10 cellular contexts compared by ENCODE assay signal in genomic region chr12:57737467-57738141, GRCh38. TPM values are rescaled to one million over a fixed set of nuclear protein-coding genes. Genes with fewer than 3 reads are reported as not detected.
DNase-seq lines count a peak whose midpoint lies in the region; ATAC-seq and FAIRE-seq lines count a peak whose summit lies in the region.
"Had no signal": no experiment of that assay in that cellular context is flagged by ENCODE, and none has a peak within 500 bp of the region (broad histone marks: within the 10 kb centered on the region; RNA-seq: fewer than 3 reads in every experiment).

No MANE protein-coding gene starts in this region.

- H3K27ac ChIP-seq in iPS-18a (ENCODE audit: low read length) (no peak overlapping the region), subcutaneous abdominal adipose tissue (ENCODE audit: low read depth, low read length) (no peak overlapping the region), small intestine (ENCODE audit: low read depth in 1 of 2, low read length in 1 of 2) (no peak overlapping the region)

- DNase-seq in DMS 273 (lab: John Stamatoyannopoulos, UW; ENCODE audit: unreplicated experiment) (peak; percentile 66), DMS 273 treated with DMSO at 0.1 percent for 48 hours (lab: John Stamatoyannopoulos, UW) (no peak), astrocyte of the hippocampus (ENCODE audit: low read depth, low spot score) (peak; percentile 61), small intestine (no peak), sciatic nerve (ENCODE audit: low spot score) (no peak)
- DNase-seq: activated gamma-delta T cell treated with Interleukin-2 at 50 U/mL for 16 hours had no signal

- ATAC-seq in HG02885 (IDR thresholded peaks at IDR 0.05; ENCODE audit: poor library complexity, unreplicated experiment) (no peak), sciatic nerve (no peak)

- intact Hi-C loops in sciatic nerve (cut with DNase I), result no loop called here

- no peaks in the 10 kb centered on the region for H3K36me3 ChIP-seq in iPS-18a (ENCODE audit: control insufficient read depth, low read depth, low read length)
- H3K36me3 ChIP-seq in subcutaneous abdominal adipose tissue (ENCODE audit: control insufficient read depth in 5 of 5, insufficient read depth in 5 of 5, low read length in 5 of 5), result peaks cover 0 to 10% (median 0%) of the 10 kb centered on the region in 5 donors
- no peaks in the 10 kb centered on the region for H3K36me3 ChIP-seq in small intestine (ENCODE audit: control insufficient read depth in 2 of 2, insufficient read depth in 2 of 2, low read length in 2 of 2)

- H3K9me3 ChIP-seq in iPS-18a (ENCODE audit: control insufficient read depth, low read depth, low read length), result no peaks in the 10 kb centered on the region
- no peaks in the 10 kb centered on the region for H3K9me3 ChIP-seq in subcutaneous abdominal adipose tissue (ENCODE audit: control insufficient read depth in 5 of 5, low read length in 5 of 5)
- no peaks in the 10 kb centered on the region for H3K9me3 ChIP-seq in small intestine (ENCODE audit: control insufficient read depth, low read depth)

- H3K9ac ChIP-seq in iPS-18a (ENCODE audit: low read length) (no peak overlapping the region), subcutaneous abdominal adipose tissue (ENCODE audit: low read length in 5 of 5) (no peak overlapping the region)

- H3K27me3 ChIP-seq in iPS-18a (ENCODE audit: control insufficient read depth, insufficient read depth, low read length) (peaks cover 97% of the 10 kb centered on the region), subcutaneous abdominal adipose tissue (ENCODE audit: control insufficient read depth in 5 of 5, insufficient read depth in 4 of 5, low read length in 5 of 5) (peaks cover 18 to 64% (median 53%) of the 10 kb centered on the region in 5 donors), small intestine (ENCODE audit: control insufficient read depth in 2 of 2, insufficient read depth in 2 of 2, low read length in 2 of 2) (peaks cover 3 to 8% of the 10 kb centered on the region in 2 donors)

- no peak for FAIRE-seq in small intestine (lab: Jason Lieb, UNC)
- FAIRE-seq: A204.1 had no signal

- WGBS in small intestine, 3 donors, result 12 to 34% (median 28%) methylated on average over 44 to 74 of the region's 74 CpGs

- H3K4me3 ChIP-seq in iPS-18a (ENCODE audit: low read length) (peak overlapping the region; percentile 54), subcutaneous abdominal adipose tissue (ENCODE audit: low read depth in 1 of 5, low read length in 5 of 5) (peak overlapping the region in 3 of 5 donors; percentile 20 to 47 (median 22)), small intestine (ENCODE audit: low read depth in 1 of 2, low read length in 2 of 2) (peak overlapping the region in 1 of 2 donors; percentile 13)

- H3K4me1 ChIP-seq in iPS-18a (ENCODE audit: control insufficient read depth, low read depth, low read length) (peaks cover 16% of the 10 kb centered on the region), subcutaneous abdominal adipose tissue (ENCODE audit: control insufficient read depth in 5 of 5, insufficient read depth in 5 of 5, low read length in 5 of 5) (peaks cover 3 to 53% (median 31%) of the 10 kb centered on the region in 5 donors), small intestine (ENCODE audit: control insufficient read depth in 2 of 2, insufficient read depth in 1 of 2, low read depth in 1 of 2, low read length in 1 of 2) (no peaks in the 10 kb centered on the region)

RNA-seq across cellular contexts. Expression of gene AGAP2, which starts 0.9 kb away (rescaled TPM):
- polyA plus RNA-seq in small intestine, result 1 to 10 TPM in 2 of 3 donors, under 1 TPM in 1; 0.67 to 1.8 (median 1.1) TPM
- total RNA-seq in sciatic nerve, result 4.0 TPM

RNA-seq across cellular contexts. Expression of gene TSPAN31, which starts 7.2 kb away (rescaled TPM):
- polyA plus RNA-seq in small intestine, result 10 to 100 TPM; 13.2 to 33.7 (median 15.4) TPM
- 37.1 TPM for total RNA-seq in sciatic nerve

RNA-seq across cellular contexts. Expression of gene CDK4, which starts 14.5 kb away (rescaled TPM):
- polyA plus RNA-seq in small intestine, result 10 to 100 TPM; 13.2 to 98.8 (median 41.6) TPM
- total RNA-seq in sciatic nerve, result 54.0 TPM

RNA-seq across cellular contexts. Expression of gene MARCHF9, which starts 17.3 kb away (rescaled TPM):
- polyA plus RNA-seq in small intestine, result 10 to 100 TPM in 1 of 3 donors, 1 to 10 TPM in 2; 8.4 to 13.8 (median 8.9) TPM
- total RNA-seq in sciatic nerve, result 10.6 TPM

RNA-seq across cellular contexts. Expression of gene CYP27B1, which starts 29.3 kb away (rescaled TPM):
- 1 to 10 TPM in 2 of 3 donors, under 1 TPM in 1; 0.27 to 1.4 (median 1.1) TPM for polyA plus RNA-seq in small intestine
- total RNA-seq in sciatic nerve, result 0.98 TPM

Comparison
In these comparisons a context has a peak if more than half of its experiments do, and no peak if none do; other contexts are left out.
1. DNase-seq: peak in DMS 273 (single experiment) and astrocyte of the hippocampus (single experiment); none in DMS 273 treated with DMSO at 0.1 percent for 48 hours (single experiment), small intestine (single experiment) and sciatic nerve (single experiment).